ENCODE assay signal across 1 cellular context in the genomic region with DNA sequence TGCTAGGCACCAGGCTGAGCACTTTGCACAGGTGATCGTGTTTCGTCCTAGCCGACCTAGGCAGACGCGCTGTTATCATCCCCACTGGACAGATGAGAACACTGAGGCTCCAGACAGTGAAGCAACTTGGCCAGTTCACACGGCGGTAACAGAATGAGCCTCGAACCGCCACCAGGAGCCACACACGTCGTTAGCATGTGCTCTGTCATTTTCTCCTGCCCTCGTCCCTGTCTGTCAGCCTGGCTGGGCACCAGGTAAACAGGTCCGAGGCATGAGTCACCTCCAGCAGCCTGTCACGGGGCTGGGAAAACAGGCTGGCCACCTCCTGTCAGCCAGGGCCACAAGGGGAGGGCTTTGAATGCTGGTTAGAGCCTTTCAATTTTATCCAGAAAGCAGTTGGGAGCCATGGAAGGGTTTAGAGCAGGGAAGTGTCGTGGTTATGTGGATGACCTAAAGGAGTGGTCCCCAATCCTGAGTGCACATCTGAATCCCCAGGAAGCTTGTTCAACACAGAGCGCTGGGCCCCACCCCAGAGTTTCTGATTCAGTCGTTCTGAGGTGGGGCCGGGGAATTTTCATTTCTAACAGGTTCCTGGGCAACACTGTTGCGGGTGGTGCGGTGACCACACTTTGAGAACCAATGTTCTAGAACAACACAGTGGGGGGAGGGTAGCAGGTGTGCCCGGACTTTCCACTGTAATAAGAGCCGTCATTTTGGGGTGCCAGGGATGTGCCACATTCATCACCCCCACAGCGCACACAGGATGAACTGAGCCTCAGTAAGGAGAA.
TF ChIP-seq lines count a peak whose summit lies in the region.

No MANE protein-coding gene starts in this region.

TF ChIP-seq in HepG2, 621 proteins besides CTCF, POLR2A, EP300 and RAD21 (continued from another document and continues in another):
- TF ChIP-seq, protein P1, sequence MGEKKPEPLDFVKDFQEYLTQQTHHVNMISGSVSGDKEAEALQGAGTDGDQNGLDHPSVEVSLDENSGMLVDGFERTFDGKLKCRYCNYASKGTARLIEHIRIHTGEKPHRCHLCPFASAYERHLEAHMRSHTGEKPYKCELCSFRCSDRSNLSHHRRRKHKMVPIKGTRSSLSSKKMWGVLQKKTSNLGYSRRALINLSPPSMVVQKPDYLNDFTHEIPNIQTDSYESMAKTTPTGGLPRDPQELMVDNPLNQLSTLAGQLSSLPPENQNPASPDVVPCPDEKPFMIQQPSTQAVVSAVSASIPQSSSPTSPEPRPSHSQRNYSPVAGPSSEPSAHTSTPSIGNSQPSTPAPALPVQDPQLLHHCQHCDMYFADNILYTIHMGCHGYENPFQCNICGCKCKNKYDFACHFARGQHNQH (CRISPR knock-in tag; IDR thresholded peaks at IDR 0.05): peak; percentile 90
- TF ChIP-seq, protein P2, sequence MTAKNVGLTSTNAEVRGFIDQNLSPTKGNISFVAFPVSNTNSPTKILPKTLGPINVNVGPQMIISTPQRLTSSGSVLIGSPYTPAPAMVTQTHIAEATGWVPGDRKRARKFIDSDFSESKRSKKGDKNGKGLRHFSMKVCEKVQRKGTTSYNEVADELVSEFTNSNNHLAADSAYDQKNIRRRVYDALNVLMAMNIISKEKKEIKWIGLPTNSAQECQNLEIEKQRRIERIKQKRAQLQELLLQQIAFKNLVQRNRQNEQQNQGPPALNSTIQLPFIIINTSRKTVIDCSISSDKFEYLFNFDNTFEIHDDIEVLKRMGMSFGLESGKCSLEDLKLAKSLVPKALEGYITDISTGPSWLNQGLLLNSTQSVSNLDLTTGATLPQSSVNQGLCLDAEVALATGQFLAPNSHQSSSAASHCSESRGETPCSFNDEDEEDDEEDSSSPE (CRISPR knock-in tag; IDR thresholded peaks at IDR 0.05): no peak
- TF ChIP-seq, protein P3, sequence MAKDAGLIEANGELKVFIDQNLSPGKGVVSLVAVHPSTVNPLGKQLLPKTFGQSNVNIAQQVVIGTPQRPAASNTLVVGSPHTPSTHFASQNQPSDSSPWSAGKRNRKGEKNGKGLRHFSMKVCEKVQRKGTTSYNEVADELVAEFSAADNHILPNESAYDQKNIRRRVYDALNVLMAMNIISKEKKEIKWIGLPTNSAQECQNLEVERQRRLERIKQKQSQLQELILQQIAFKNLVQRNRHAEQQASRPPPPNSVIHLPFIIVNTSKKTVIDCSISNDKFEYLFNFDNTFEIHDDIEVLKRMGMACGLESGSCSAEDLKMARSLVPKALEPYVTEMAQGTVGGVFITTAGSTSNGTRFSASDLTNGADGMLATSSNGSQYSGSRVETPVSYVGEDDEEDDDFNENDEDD (CRISPR knock-in tag; IDR thresholded peaks at IDR 0.05; ENCODE audit: borderline replicate concordance): peak; percentile 93
- TF ChIP-seq, protein P4, sequence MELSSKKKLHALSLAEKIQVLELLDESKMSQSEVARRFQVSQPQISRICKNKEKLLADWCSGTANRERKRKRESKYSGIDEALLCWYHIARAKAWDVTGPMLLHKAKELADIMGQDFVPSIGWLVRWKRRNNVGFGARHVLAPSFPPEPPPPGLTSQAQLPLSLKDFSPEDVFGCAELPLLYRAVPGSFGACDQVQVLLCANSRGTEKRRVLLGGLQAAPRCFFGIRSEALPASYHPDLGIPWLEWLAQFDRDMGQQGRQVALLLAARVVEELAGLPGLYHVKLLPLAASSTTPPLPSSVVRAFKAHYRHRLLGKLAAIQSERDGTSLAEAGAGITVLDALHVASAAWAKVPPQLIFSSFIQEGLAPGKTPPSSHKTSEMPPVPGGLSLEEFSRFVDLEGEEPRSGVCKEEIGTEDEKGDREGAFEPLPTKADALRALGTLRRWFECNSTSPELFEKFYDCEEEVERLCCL (CRISPR knock-in tag; IDR thresholded peaks at IDR 0.05; ENCODE audit: borderline replicate concordance): 0 out of 2 replicates have a peak, but pooled peaks have one; percentile 45
- TF ChIP-seq, protein P5, sequence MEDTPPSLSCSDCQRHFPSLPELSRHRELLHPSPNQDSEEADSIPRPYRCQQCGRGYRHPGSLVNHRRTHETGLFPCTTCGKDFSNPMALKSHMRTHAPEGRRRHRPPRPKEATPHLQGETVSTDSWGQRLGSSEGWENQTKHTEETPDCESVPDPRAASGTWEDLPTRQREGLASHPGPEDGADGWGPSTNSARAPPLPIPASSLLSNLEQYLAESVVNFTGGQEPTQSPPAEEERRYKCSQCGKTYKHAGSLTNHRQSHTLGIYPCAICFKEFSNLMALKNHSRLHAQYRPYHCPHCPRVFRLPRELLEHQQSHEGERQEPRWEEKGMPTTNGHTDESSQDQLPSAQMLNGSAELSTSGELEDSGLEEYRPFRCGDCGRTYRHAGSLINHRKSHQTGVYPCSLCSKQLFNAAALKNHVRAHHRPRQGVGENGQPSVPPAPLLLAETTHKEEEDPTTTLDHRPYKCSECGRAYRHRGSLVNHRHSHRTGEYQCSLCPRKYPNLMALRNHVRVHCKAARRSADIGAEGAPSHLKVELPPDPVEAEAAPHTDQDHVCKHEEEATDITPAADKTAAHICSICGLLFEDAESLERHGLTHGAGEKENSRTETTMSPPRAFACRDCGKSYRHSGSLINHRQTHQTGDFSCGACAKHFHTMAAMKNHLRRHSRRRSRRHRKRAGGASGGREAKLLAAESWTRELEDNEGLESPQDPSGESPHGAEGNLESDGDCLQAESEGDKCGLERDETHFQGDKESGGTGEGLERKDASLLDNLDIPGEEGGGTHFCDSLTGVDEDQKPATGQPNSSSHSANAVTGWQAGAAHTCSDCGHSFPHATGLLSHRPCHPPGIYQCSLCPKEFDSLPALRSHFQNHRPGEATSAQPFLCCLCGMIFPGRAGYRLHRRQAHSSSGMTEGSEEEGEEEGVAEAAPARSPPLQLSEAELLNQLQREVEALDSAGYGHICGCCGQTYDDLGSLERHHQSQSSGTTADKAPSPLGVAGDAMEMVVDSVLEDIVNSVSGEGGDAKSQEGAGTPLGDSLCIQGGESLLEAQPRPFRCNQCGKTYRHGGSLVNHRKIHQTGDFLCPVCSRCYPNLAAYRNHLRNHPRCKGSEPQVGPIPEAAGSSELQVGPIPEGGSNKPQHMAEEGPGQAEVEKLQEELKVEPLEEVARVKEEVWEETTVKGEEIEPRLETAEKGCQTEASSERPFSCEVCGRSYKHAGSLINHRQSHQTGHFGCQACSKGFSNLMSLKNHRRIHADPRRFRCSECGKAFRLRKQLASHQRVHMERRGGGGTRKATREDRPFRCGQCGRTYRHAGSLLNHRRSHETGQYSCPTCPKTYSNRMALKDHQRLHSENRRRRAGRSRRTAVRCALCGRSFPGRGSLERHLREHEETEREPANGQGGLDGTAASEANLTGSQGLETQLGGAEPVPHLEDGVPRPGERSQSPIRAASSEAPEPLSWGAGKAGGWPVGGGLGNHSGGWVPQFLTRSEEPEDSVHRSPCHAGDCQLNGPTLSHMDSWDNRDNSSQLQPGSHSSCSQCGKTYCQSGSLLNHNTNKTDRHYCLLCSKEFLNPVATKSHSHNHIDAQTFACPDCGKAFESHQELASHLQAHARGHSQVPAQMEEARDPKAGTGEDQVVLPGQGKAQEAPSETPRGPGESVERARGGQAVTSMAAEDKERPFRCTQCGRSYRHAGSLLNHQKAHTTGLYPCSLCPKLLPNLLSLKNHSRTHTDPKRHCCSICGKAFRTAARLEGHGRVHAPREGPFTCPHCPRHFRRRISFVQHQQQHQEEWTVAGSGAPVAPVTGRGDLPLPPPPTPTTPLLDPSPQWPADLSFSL (CRISPR knock-in tag; IDR thresholded peaks at IDR 0.05): no peak
- TF ChIP-seq, protein P6, sequence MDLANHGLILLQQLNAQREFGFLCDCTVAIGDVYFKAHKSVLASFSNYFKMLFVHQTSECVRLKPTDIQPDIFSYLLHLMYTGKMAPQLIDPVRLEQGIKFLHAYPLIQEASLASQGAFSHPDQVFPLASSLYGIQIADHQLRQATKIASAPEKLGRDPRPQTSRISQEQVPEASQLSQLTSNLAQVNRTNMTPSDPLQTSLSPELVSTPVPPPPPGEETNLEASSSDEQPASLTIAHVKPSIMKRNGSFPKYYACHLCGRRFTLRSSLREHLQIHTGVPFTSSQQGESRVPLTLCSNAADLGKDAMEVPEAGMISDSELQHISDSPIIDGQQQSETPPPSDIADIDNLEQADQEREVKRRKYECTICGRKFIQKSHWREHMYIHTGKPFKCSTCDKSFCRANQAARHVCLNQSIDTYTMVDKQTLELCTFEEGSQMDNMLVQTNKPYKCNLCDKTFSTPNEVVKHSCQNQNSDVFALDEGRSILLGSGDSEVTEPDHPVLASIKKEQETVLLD (CRISPR knock-in tag; IDR thresholded peaks at IDR 0.05; ENCODE audit: low read depth): no peak
- TF ChIP-seq SALL2 (CRISPR knock-in tag; IDR thresholded peaks at IDR 0.05) (0 out of 2 replicates have a peak, but pooled peaks have one; percentile 31), RCOR2 (CRISPR knock-in tag; IDR thresholded peaks at IDR 0.05) (peak; percentile 79), KDM1A (CRISPR knock-in tag; IDR thresholded peaks at IDR 0.05) (peak; percentile 98), KAT7 (CRISPR knock-in tag; IDR thresholded peaks at IDR 0.05; ENCODE audit: borderline replicate concordance) (0 out of 2 replicates have a peak, but pooled peaks have one; percentile 43), SNRNP70 (IDR thresholded peaks at IDR 0.05; ENCODE audit: low read depth, low read length) (no peak), MIXL1 (CRISPR knock-in tag; IDR thresholded peaks at IDR 0.05) (peak; percentile 87; the same call in 1 of the 2 replicates), CHD2 (IDR thresholded peaks at IDR 0.05; ENCODE audit: low read depth, low read length) (no peak), HOXA7 (CRISPR knock-in tag; IDR thresholded peaks at IDR 0.05) (no peak), AHR (CRISPR knock-in tag; IDR thresholded peaks at IDR 0.05) (peak; percentile 81; the same call in 1 of the 2 replicates)
- TF ChIP-seq, protein P7, sequence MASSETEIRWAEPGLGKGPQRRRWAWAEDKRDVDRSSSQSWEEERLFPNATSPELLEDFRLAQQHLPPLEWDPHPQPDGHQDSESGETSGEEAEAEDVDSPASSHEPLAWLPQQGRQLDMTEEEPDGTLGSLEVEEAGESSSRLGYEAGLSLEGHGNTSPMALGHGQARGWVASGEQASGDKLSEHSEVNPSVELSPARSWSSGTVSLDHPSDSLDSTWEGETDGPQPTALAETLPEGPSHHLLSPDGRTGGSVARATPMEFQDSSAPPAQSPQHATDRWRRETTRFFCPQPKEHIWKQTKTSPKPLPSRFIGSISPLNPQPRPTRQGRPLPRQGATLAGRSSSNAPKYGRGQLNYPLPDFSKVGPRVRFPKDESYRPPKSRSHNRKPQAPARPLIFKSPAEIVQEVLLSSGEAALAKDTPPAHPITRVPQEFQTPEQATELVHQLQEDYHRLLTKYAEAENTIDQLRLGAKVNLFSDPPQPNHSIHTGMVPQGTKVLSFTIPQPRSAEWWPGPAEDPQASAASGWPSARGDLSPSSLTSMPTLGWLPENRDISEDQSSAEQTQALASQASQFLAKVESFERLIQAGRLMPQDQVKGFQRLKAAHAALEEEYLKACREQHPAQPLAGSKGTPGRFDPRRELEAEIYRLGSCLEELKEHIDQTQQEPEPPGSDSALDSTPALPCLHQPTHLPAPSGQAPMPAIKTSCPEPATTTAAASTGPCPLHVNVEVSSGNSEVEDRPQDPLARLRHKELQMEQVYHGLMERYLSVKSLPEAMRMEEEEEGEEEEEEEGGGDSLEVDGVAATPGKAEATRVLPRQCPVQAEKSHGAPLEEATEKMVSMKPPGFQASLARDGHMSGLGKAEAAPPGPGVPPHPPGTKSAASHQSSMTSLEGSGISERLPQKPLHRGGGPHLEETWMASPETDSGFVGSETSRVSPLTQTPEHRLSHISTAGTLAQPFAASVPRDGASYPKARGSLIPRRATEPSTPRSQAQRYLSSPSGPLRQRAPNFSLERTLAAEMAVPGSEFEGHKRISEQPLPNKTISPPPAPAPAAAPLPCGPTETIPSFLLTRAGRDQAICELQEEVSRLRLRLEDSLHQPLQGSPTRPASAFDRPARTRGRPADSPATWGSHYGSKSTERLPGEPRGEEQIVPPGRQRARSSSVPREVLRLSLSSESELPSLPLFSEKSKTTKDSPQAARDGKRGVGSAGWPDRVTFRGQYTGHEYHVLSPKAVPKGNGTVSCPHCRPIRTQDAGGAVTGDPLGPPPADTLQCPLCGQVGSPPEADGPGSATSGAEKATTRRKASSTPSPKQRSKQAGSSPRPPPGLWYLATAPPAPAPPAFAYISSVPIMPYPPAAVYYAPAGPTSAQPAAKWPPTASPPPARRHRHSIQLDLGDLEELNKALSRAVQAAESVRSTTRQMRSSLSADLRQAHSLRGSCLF (CRISPR knock-in tag; IDR thresholded peaks at IDR 0.05; ENCODE audit: borderline replicate concordance): peak; percentile 89; the same call in 1 of the 2 replicates
- TF ChIP-seq, protein P8, sequence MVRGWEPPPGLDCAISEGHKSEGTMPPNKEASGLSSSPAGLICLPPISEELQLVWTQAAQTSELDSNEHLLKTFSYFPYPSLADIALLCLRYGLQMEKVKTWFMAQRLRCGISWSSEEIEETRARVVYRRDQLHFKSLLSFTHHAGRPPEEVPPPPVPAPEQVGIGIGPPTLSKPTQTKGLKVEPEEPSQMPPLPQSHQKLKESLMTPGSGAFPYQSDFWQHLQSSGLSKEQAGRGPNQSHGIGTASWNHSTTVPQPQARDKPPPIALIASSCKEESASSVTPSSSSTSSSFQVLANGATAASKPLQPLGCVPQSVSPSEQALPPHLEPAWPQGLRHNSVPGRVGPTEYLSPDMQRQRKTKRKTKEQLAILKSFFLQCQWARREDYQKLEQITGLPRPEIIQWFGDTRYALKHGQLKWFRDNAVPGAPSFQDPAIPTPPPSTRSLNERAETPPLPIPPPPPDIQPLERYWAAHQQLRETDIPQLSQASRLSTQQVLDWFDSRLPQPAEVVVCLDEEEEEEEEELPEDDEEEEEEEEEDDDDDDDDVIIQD (CRISPR knock-in tag; IDR thresholded peaks at IDR 0.05; ENCODE audit: low read depth): peak; percentile 93
- TF ChIP-seq, protein P9, sequence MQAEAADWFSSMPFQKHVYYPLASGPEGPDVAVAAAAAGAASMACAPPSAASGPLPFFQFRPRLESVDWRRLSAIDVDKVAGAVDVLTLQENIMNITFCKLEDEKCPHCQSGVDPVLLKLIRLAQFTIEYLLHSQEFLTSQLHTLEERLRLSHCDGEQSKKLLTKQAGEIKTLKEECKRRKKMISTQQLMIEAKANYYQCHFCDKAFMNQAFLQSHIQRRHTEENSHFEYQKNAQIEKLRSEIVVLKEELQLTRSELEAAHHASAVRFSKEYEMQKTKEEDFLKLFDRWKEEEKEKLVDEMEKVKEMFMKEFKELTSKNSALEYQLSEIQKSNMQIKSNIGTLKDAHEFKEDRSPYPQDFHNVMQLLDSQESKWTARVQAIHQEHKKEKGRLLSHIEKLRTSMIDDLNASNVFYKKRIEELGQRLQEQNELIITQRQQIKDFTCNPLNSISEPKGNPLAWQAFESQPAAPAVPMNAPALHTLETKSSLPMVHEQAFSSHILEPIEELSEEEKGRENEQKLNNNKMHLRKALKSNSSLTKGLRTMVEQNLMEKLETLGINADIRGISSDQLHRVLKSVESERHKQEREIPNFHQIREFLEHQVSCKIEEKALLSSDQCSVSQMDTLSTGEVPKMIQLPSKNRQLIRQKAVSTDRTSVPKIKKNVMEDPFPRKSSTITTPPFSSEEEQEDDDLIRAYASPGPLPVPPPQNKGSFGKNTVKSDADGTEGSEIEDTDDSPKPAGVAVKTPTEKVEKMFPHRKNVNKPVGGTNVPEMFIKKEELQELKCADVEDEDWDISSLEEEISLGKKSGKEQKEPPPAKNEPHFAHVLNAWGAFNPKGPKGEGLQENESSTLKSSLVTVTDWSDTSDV (CRISPR knock-in tag; IDR thresholded peaks at IDR 0.05): peak; percentile 44; the same call in 1 of the 2 replicates
- TF ChIP-seq, protein P10, sequence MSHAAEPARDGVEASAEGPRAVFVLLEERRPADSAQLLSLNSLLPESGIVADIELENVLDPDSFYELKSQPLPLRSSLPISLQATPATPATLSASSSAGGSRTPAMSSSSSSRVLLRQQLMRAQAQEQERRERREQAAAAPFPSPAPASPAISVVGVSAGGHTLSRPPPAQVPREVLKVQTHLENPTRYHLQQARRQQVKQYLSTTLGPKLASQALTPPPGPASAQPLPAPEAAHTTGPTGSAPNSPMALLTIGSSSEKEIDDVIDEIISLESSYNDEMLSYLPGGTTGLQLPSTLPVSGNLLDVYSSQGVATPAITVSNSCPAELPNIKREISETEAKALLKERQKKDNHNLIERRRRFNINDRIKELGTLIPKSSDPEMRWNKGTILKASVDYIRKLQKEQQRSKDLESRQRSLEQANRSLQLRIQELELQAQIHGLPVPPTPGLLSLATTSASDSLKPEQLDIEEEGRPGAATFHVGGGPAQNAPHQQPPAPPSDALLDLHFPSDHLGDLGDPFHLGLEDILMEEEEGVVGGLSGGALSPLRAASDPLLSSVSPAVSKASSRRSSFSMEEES (CRISPR knock-in tag; IDR thresholded peaks at IDR 0.05): peak; percentile 99
